In genomic region chrX:29659911-29660310, GRCh38 we compare ENCODE assay signal across 15 cellular contexts.
"Had no signal": no experiment of that assay in that cellular context is flagged by ENCODE, and none has a peak within 500 bp of the region (broad histone marks: within the 10 kb centered on the region; RNA-seq: fewer than 3 reads in every experiment).

No MANE protein-coding gene starts in this region.

- H3K27me3 Mint-ChIP-seq: naive thymus-derived CD8-positive, alpha-beta T cell had no signal

- H3K36me3 ChIP-seq: heart left ventricle, ovary, right atrium auricular region, sigmoid colon had no signal

- H3K9me3 ChIP-seq: heart left ventricle, ovary, right atrium auricular region, sigmoid colon had no signal

- DNase-seq: dorsolateral prefrontal cortex; effector CD8-positive, alpha-beta T cell; heart left ventricle; hippocampal formation; kidney glomerular epithelial cell; naive thymus-derived CD8-positive, alpha-beta T cell; ovary; sigmoid colon; stimulated activated CD4-positive, alpha-beta T cell treated with anti-CD3 and anti-CD28 coated beads, Interleukin-2, amount 100 ng/mL, for 24 hours; stimulated activated naive CD4-positive, alpha-beta T cell treated with Interleukin-2 at 50 U/mL for 16 hours; trophoblast cell had no signal

- H3K4me3 Mint-ChIP-seq: naive thymus-derived CD8-positive, alpha-beta T cell had no signal

- H3K27me3 ChIP-seq: heart left ventricle, ovary, right atrium auricular region, sigmoid colon had no signal

- H3K36me3 Mint-ChIP-seq: naive thymus-derived CD8-positive, alpha-beta T cell had no signal

- H3K4me3 ChIP-seq: coronary artery, dorsolateral prefrontal cortex, heart left ventricle, ovary, right atrium auricular region, sigmoid colon, skin epidermis had no signal

- H3K4me1 Mint-ChIP-seq: naive thymus-derived CD8-positive, alpha-beta T cell had no signal

- FAIRE-seq: frontal cortex had no signal

- ATAC-seq: heart left ventricle; naive thymus-derived CD8-positive, alpha-beta T cell had no signal

- H3K27ac ChIP-seq: coronary artery, heart left ventricle, ovary, right atrium auricular region, sigmoid colon, skin epidermis had no signal
